In genomic region chr2:114426111-114426510, GRCh38 we compare ENCODE assay signal across 23 cellular contexts. TPM values are rescaled to one million over a fixed set of nuclear protein-coding genes. Genes with fewer than 3 reads are reported as not detected.
A peak's percentile ranks its signal among the peaks of the same experiment; 100 is the strongest.
DNase-seq lines count a peak whose midpoint lies in the region; ATAC-seq and TF ChIP-seq lines count a peak whose summit lies in the region.
"Had no signal": no experiment of that assay in that cellular context is flagged by ENCODE, and none has a peak within 500 bp of the region (broad histone marks: within the 10 kb centered on the region; RNA-seq: fewer than 3 reads in every experiment).

No MANE protein-coding gene starts in this region.

- TF ChIP-seq EP300 in upper lobe of left lung (IDR thresholded peaks at IDR 0.05), result no peak

- 26 to 31% methylated on average over 2 of the region's 2 CpGs for WGBS in thyroid gland, 2 donors
- WGBS in upper lobe of left lung, 2 donors, result 71 to 74% methylated on average over 2 of the region's 2 CpGs

- H3K4me1 ChIP-seq in thyroid gland (no peaks in the 10 kb centered on the region), upper lobe of left lung (no peaks in the 10 kb centered on the region)
- H3K4me1 ChIP-seq: HAP-1 had no signal

- DNase-seq in G401 (ENCODE audit: low spot score) (peak; percentile 31), anterior cingulate cortex (lab: John Stamatoyannopoulos, UW) (peak in 32 of 58 donors; percentile 7 to 80 (median 22)), head of caudate nucleus (peak in 29 of 42 donors; percentile 2 to 71 (median 27)), thyroid gland (peak; percentile 45 to 66), upper lobe of left lung (no peak)
- no peak for DNase-seq in stimulated activated CD4-positive, alpha-beta T cell treated with anti-CD3 and anti-CD28 coated beads, Interleukin-2, amount 100 ng/mL, for 24 hours
- DNase-seq: CD4-positive, CD25-positive, alpha-beta regulatory T cell; DMS79; GM23248; KBM-7; NCI-H1092 treated with DMSO at 0.1 percent for 48 hours; NCI-H1436 treated with DMSO at 0.1 percent for 48 hours; NCI-H2081; NCI-H2171; NCI-H69; SHP77 treated with DMSO at 0.1 percent for 48 hours; SW 1271 had no signal

- TF ChIP-seq POLR2A in thyroid gland (IDR thresholded peaks at IDR 0.05) (no peak), upper lobe of left lung (IDR thresholded peaks at IDR 0.05) (no peak)

- intact Hi-C loops in head of caudate nucleus (cut with DNase I), result no loop called here
- intact Hi-C loops in thyroid gland (cut with DNase I), result no loop called here

- in situ Hi-C loops in G401 (cut with HindIII; ENCODE audit: low sequenced_read_pairs), result no loop called here

- no peak for TF ChIP-seq CTCF in thyroid gland (IDR thresholded peaks at IDR 0.05)
- TF ChIP-seq CTCF in upper lobe of left lung (IDR thresholded peaks at IDR 0.05), result no peak

- H3K27ac ChIP-seq in thyroid gland (no peak overlapping the region), upper lobe of left lung (no peak overlapping the region)
- H3K27ac ChIP-seq: GM23248, RWPE1, SK-N-MC had no signal

- H3K4me3 ChIP-seq in thyroid gland (replicated peaks in 1 of 3), result no peak overlapping the region
- H3K4me3 ChIP-seq in upper lobe of left lung, result no peak overlapping the region
- H3K4me3 ChIP-seq: GM23248, HAP-1, SK-N-MC had no signal

- ATAC-seq in upper lobe of left lung (ENCODE audit: low FRiP score in 2 of 2), result no peak
- no peak for ATAC-seq in GM19452 (IDR thresholded peaks at IDR 0.05; ENCODE audit: unreplicated experiment)

- H3K9me3 ChIP-seq in thyroid gland (no peaks in the 10 kb centered on the region), upper lobe of left lung (no peaks in the 10 kb centered on the region)
- H3K9me3 ChIP-seq: HAP-1 had no signal

- H3K36me3 ChIP-seq in thyroid gland (no peaks in the 10 kb centered on the region), upper lobe of left lung (no peaks in the 10 kb centered on the region)
- H3K36me3 ChIP-seq: HAP-1 had no signal

- H3K27me3 ChIP-seq in thyroid gland, result no peaks in the 10 kb centered on the region
- H3K27me3 ChIP-seq in upper lobe of left lung, result no peaks in the 10 kb centered on the region

RNA-seq across cellular contexts. Expression of gene DPP10, which starts 16.3 kb away (rescaled TPM):
- total RNA-seq in G401 (2014; rRNA removed; shearing (Covaris generic)), result not detected in 2 replicates
- total RNA-seq in thyroid gland (1 to 10 TPM in 1 of 4 donors, under 1 TPM in 1, not detected in 2; 0.63 to 1.3 TPM), upper lobe of left lung (1 to 10 TPM in 1 of 6 donors, under 1 TPM in 3, not detected in 2; 0.46 to 1.7 (median 0.77) TPM)
- total RNA-seq: A673; CD4-positive, CD25-positive, alpha-beta regulatory T cell; GM23248; HT1080 had no signal

Comparison
In these comparisons a context has a peak if more than half of its experiments do, and no peak if none do; other contexts are left out.
1. DNase-seq: peak in G401 (single experiment), anterior cingulate cortex (32 of 58), head of caudate nucleus (29 of 42) and thyroid gland (2 of 2); none in upper lobe of left lung (0 of 2) and stimulated activated CD4-positive, alpha-beta T cell treated with anti-CD3 and anti-CD28 coated beads, Interleukin-2, amount 100 ng/mL, for 24 hours (0 of 2).